ENCODE assay signal across 2 cellular contexts in the genomic region with DNA sequence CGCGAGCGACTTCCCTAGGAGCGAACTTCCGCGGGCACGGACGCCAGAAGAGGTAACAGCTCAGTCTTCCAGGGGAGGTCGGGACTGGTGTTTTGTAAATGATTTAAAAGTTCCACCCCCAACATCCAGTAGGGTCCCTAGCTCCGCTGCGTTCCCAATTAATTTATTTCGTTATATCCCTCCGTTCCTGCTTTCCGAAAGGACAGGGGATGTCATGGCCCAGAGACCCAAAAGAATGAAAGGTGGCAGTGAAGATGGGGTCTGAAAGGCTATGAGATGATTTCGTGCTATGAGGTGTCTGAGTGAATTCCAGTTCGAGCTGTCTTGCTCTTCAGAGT.
TF ChIP-seq lines count a peak whose summit lies in the region.

No MANE protein-coding gene starts in this region.

TF ChIP-seq in SK-N-SH, 30 proteins besides CTCF, POLR2A, EP300 and RAD21 (continued from another document):
- TF ChIP-seq, protein P1, sequence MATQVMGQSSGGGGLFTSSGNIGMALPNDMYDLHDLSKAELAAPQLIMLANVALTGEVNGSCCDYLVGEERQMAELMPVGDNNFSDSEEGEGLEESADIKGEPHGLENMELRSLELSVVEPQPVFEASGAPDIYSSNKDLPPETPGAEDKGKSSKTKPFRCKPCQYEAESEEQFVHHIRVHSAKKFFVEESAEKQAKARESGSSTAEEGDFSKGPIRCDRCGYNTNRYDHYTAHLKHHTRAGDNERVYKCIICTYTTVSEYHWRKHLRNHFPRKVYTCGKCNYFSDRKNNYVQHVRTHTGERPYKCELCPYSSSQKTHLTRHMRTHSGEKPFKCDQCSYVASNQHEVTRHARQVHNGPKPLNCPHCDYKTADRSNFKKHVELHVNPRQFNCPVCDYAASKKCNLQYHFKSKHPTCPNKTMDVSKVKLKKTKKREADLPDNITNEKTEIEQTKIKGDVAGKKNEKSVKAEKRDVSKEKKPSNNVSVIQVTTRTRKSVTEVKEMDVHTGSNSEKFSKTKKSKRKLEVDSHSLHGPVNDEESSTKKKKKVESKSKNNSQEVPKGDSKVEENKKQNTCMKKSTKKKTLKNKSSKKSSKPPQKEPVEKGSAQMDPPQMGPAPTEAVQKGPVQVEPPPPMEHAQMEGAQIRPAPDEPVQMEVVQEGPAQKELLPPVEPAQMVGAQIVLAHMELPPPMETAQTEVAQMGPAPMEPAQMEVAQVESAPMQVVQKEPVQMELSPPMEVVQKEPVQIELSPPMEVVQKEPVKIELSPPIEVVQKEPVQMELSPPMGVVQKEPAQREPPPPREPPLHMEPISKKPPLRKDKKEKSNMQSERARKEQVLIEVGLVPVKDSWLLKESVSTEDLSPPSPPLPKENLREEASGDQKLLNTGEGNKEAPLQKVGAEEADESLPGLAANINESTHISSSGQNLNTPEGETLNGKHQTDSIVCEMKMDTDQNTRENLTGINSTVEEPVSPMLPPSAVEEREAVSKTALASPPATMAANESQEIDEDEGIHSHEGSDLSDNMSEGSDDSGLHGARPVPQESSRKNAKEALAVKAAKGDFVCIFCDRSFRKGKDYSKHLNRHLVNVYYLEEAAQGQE (IDR thresholded peaks at IDR 0.05; ENCODE audit: low read depth, low read length) = no peak
- TF ChIP-seq RFX5 (IDR thresholded peaks at IDR 0.05; ENCODE audit: low read length) = no peak

TF ChIP-seq in SK-N-SH treated with all-trans-retinoic acid at 6 μM for 48 hours, 23 proteins besides CTCF, POLR2A, EP300 and RAD21 (continued from another document):
- TF ChIP-seq, protein P2, sequence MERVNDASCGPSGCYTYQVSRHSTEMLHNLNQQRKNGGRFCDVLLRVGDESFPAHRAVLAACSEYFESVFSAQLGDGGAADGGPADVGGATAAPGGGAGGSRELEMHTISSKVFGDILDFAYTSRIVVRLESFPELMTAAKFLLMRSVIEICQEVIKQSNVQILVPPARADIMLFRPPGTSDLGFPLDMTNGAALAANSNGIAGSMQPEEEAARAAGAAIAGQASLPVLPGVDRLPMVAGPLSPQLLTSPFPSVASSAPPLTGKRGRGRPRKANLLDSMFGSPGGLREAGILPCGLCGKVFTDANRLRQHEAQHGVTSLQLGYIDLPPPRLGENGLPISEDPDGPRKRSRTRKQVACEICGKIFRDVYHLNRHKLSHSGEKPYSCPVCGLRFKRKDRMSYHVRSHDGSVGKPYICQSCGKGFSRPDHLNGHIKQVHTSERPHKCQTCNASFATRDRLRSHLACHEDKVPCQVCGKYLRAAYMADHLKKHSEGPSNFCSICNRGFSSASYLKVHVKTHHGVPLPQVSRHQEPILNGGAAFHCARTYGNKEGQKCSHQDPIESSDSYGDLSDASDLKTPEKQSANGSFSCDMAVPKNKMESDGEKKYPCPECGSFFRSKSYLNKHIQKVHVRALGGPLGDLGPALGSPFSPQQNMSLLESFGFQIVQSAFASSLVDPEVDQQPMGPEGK (CRISPR knock-in tag; IDR thresholded peaks at IDR 0.05; ENCODE audit: borderline replicate concordance) = no peak
